1 cellular context compared by ENCODE assay signal in genomic region chr16:11312718-11313492, GRCh38.
A peak's percentile ranks its signal among the peaks of the same experiment; 100 is the strongest.
TF ChIP-seq lines count a peak whose summit lies in the region.

No MANE protein-coding gene starts in this region.

TF ChIP-seq in HepG2, 621 proteins besides CTCF, POLR2A, EP300 and RAD21 (continued from another document and continues in another):
- TF ChIP-seq BORCS8-MEF2B (CRISPR knock-in tag; IDR thresholded peaks at IDR 0.05) = 0 out of 2 replicates have a peak, but pooled peaks have one; percentile 57
- TF ChIP-seq, protein P1, sequence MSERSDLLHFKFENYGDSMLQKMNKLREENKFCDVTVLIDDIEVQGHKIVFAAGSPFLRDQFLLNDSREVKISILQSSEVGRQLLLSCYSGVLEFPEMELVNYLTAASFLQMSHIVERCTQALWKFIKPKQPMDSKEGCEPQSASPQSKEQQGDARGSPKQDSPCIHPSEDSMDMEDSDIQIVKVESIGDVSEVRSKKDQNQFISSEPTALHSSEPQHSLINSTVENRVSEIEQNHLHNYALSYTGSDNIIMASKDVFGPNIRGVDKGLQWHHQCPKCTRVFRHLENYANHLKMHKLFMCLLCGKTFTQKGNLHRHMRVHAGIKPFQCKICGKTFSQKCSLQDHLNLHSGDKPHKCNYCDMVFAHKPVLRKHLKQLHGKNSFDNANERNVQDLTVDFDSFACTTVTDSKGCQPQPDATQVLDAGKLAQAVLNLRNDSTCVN (CRISPR knock-in tag; IDR thresholded peaks at IDR 0.05; ENCODE audit: borderline replicate concordance) = no peak
- TF ChIP-seq, protein P2, sequence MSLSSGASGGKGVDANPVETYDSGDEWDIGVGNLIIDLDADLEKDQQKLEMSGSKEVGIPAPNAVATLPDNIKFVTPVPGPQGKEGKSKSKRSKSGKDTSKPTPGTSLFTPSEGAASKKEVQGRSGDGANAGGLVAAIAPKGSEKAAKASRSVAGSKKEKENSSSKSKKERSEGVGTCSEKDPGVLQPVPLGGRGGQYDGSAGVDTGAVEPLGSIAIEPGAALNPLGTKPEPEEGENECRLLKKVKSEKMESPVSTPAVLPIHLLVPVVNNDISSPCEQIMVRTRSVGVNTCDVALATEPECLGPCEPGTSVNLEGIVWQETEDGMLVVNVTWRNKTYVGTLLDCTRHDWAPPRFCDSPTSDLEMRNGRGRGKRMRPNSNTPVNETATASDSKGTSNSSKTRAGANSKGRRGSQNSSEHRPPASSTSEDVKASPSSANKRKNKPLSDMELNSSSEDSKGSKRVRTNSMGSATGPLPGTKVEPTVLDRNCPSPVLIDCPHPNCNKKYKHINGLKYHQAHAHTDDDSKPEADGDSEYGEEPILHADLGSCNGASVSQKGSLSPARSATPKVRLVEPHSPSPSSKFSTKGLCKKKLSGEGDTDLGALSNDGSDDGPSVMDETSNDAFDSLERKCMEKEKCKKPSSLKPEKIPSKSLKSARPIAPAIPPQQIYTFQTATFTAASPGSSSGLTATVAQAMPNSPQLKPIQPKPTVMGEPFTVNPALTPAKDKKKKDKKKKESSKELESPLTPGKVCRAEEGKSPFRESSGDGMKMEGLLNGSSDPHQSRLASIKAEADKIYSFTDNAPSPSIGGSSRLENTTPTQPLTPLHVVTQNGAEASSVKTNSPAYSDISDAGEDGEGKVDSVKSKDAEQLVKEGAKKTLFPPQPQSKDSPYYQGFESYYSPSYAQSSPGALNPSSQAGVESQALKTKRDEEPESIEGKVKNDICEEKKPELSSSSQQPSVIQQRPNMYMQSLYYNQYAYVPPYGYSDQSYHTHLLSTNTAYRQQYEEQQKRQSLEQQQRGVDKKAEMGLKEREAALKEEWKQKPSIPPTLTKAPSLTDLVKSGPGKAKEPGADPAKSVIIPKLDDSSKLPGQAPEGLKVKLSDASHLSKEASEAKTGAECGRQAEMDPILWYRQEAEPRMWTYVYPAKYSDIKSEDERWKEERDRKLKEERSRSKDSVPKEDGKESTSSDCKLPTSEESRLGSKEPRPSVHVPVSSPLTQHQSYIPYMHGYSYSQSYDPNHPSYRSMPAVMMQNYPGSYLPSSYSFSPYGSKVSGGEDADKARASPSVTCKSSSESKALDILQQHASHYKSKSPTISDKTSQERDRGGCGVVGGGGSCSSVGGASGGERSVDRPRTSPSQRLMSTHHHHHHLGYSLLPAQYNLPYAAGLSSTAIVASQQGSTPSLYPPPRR (CRISPR knock-in tag; IDR thresholded peaks at IDR 0.05; ENCODE audit: borderline replicate concordance) = 0 out of 2 replicates have a peak, but pooled peaks have one; percentile 33
- TF ChIP-seq KLF11 (CRISPR knock-in tag; IDR thresholded peaks at IDR 0.05) = peak; percentile 64; the same call in 1 of the 2 replicates
- TF ChIP-seq FOXA1 (IDR thresholded peaks at IDR 0.05) = no peak
- TF ChIP-seq FOXA1 (CRISPR knock-in tag; IDR thresholded peaks at IDR 0.05) = no peak
- TF ChIP-seq, protein P3, sequence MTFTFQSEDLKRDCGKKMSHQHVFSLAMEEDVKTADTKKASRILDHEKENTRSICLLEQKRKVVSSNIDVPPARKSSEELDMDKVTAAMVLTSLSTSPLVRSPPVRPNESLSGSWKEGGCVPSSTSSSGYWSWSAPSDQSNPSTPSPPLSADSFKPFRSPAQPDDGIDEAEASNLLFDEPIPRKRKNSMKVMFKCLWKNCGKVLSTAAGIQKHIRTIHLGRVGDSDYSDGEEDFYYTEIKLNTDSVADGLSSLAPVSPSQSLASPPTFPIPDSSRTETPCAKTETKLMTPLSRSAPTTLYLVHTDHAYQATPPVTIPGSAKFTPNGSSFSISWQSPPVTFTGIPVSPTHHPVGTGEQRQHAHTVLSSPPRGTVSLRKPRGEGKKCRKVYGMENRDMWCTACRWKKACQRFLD (CRISPR knock-in tag; IDR thresholded peaks at IDR 0.05; ENCODE audit: borderline replicate concordance) = 0 out of 2 replicates have a peak, but pooled peaks have one; percentile 4
- TF ChIP-seq ZNF552 (CRISPR knock-in tag; IDR thresholded peaks at IDR 0.05; ENCODE audit: borderline replicate concordance) = 0 out of 2 replicates have a peak, but pooled peaks have one; percentile 46
- TF ChIP-seq, protein P4, sequence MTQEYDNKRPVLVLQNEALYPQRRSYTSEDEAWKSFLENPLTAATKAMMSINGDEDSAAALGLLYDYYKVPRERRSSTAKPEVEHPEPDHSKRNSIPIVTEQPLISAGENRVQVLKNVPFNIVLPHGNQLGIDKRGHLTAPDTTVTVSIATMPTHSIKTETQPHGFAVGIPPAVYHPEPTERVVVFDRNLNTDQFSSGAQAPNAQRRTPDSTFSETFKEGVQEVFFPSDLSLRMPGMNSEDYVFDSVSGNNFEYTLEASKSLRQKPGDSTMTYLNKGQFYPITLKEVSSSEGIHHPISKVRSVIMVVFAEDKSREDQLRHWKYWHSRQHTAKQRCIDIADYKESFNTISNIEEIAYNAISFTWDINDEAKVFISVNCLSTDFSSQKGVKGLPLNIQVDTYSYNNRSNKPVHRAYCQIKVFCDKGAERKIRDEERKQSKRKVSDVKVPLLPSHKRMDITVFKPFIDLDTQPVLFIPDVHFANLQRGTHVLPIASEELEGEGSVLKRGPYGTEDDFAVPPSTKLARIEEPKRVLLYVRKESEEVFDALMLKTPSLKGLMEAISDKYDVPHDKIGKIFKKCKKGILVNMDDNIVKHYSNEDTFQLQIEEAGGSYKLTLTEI (CRISPR knock-in tag; conservative IDR thresholded peaks at IDR 0.05) = no peak
- peak; percentile 35; the same call in 1 of the 2 replicates for TF ChIP-seq ZNF720 (CRISPR knock-in tag; IDR thresholded peaks at IDR 0.05)
- TF ChIP-seq ZFP1 (CRISPR knock-in tag; IDR thresholded peaks at IDR 0.05) = 0 out of 2 replicates have a peak, but pooled peaks have one; percentile 67
- no peak for TF ChIP-seq ZNF382 (CRISPR knock-in tag; IDR thresholded peaks at IDR 0.05; ENCODE audit: borderline replicate concordance)
- peak; percentile 12; the same call in 1 of the 2 replicates for TF ChIP-seq ZSCAN29 (CRISPR knock-in tag; conservative IDR thresholded peaks at IDR 0.05)
- peak; percentile 62; the same call in 1 of the 2 replicates for TF ChIP-seq DPF2 (CRISPR knock-in tag; IDR thresholded peaks at IDR 0.05; ENCODE audit: borderline replicate concordance, low read depth)
- TF ChIP-seq ZNF772 (CRISPR knock-in tag; IDR thresholded peaks at IDR 0.05) = no peak
- 0 out of 2 replicates have a peak, but pooled peaks have one; percentile 59 for TF ChIP-seq FUBP1 (CRISPR knock-in tag; IDR thresholded peaks at IDR 0.05; ENCODE audit: borderline replicate concordance)
- 0 out of 2 replicates have a peak, but pooled peaks have one; percentile 38 for TF ChIP-seq ZNF607 (CRISPR knock-in tag; IDR thresholded peaks at IDR 0.05; ENCODE audit: borderline replicate concordance)
- no peak for TF ChIP-seq TCF7L2 (IDR thresholded peaks at IDR 0.05; ENCODE audit: low read depth, low read length)
- TF ChIP-seq NONO (IDR thresholded peaks at IDR 0.05) = no peak
- TF ChIP-seq NONO (CRISPR knock-in tag; conservative IDR thresholded peaks at IDR 0.05) = peak; percentile 42; the same call in 1 of the 2 replicates
- no peak for TF ChIP-seq ZNF784 (CRISPR knock-in tag; IDR thresholded peaks at IDR 0.05; ENCODE audit: borderline replicate concordance)
- peak; percentile 79; the same call in 1 of the 2 replicates for TF ChIP-seq AHR (CRISPR knock-in tag; IDR thresholded peaks at IDR 0.05)
- peak; percentile 35; the same call in 1 of the 2 replicates for TF ChIP-seq HOMEZ (CRISPR knock-in tag; IDR thresholded peaks at IDR 0.05; ENCODE audit: low read depth)
- TF ChIP-seq RFX1 (IDR thresholded peaks at IDR 0.05) = no peak
- TF ChIP-seq BRCA1 (CRISPR knock-in tag; IDR thresholded peaks at IDR 0.05) = no peak
- TF ChIP-seq NFYB (CRISPR knock-in tag; IDR thresholded peaks at IDR 0.05) = 0 out of 2 replicates have a peak, but pooled peaks have one; percentile 7
- no peak for TF ChIP-seq PCBP1 (IDR thresholded peaks at IDR 0.05; ENCODE audit: borderline replicate concordance, low read depth, low read length)
- peak; percentile 59 for TF ChIP-seq ZBTB33 (CRISPR knock-in tag; IDR thresholded peaks at IDR 0.05)
- TF ChIP-seq, protein P5, sequence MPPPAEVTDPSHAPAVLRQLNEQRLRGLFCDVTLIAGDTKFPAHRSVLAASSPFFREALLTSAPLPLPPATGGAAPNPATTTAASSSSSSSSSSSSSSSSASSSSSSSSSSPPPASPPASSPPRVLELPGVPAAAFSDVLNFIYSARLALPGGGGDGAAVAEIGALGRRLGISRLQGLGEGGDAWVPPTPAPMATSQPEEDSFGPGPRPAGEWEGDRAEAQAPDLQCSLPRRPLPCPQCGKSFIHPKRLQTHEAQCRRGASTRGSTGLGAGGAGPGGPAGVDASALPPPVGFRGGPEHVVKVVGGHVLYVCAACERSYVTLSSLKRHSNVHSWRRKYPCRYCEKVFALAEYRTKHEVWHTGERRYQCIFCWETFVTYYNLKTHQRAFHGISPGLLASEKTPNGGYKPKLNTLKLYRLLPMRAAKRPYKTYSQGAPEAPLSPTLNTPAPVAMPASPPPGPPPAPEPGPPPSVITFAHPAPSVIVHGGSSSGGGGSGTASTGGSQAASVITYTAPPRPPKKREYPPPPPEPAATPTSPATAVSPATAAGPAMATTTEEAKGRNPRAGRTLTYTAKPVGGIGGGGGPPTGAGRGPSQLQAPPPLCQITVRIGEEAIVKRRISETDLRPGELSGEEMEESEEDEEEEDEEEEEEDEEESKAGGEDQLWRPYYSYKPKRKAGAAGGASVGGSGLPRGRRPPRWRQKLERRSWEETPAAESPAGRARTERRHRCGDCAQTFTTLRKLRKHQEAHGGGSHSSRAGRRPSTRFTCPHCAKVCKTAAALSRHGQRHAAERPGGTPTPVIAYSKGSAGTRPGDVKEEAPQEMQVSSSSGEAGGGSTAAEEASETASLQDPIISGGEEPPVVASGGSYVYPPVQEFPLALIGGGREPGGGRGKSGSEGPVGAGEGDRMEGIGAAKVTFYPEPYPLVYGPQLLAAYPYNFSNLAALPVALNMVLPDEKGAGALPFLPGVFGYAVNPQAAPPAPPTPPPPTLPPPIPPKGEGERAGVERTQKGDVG (CRISPR knock-in tag; IDR thresholded peaks at IDR 0.05; ENCODE audit: borderline replicate concordance) = peak; percentile 85; the same call in 1 of the 2 replicates
- TF ChIP-seq ZNF598 (CRISPR knock-in tag; IDR thresholded peaks at IDR 0.05; ENCODE audit: borderline replicate concordance) = peak; percentile 80; the same call in 1 of the 2 replicates
- TF ChIP-seq KAT7 (CRISPR knock-in tag; IDR thresholded peaks at IDR 0.05; ENCODE audit: borderline replicate concordance) = no peak
- peak; percentile 42; the same call in 1 of the 2 replicates for TF ChIP-seq KMT2B (CRISPR knock-in tag; IDR thresholded peaks at IDR 0.05)
- peak; percentile 27; the same call in 1 of the 2 replicates for TF ChIP-seq ZNF776 (CRISPR knock-in tag; IDR thresholded peaks at IDR 0.05)
- TF ChIP-seq HINFP (CRISPR knock-in tag; IDR thresholded peaks at IDR 0.05; ENCODE audit: low read depth) = no peak
- peak; percentile 74 for TF ChIP-seq SALL1 (CRISPR knock-in tag; IDR thresholded peaks at IDR 0.05)
- TF ChIP-seq LCORL (IDR thresholded peaks at IDR 0.05) = no peak
- peak; percentile 41; the same call in 1 of the 2 replicates for TF ChIP-seq LCORL (CRISPR knock-in tag; IDR thresholded peaks at IDR 0.05)
